ENCODE assay signal across 17 cellular contexts in genomic region chr1:1531947-1532346, GRCh38. TPM values are rescaled to one million over a fixed set of nuclear protein-coding genes. Genes with fewer than 3 reads are reported as not detected.
DNase-seq lines count a peak whose midpoint lies in the region; ATAC-seq and TF ChIP-seq lines count a peak whose summit lies in the region.
"Had no signal": no experiment of that assay in that cellular context is flagged by ENCODE, and none has a peak within 500 bp of the region (broad histone marks: within the 10 kb centered on the region; RNA-seq: fewer than 3 reads in every experiment).

No MANE protein-coding gene starts in this region.

- H3K27me3 Mint-ChIP-seq in endothelial cell (ENCODE audit: unreplicated experiment), result peaks cover 4% of the 10 kb centered on the region
- no peaks in the 10 kb centered on the region for H3K27me3 Mint-ChIP-seq in stimulated activated naive B cell treated with anti-CD40 and anti-IgM and Interleukin-4, amounts not matched to agents 10 μg/mL and 1 μg/mL and 100 μg/mL, for 72 hours
- H3K27me3 Mint-ChIP-seq: CD4-positive, alpha-beta memory T cell had no signal

- H3K27ac Mint-ChIP-seq in endothelial cell (ENCODE audit: unreplicated experiment), result peak overlapping the region; percentile 4
- peak overlapping the region; percentile 65 for H3K27ac Mint-ChIP-seq in stimulated activated naive B cell treated with anti-CD40 and anti-IgM and Interleukin-4, amounts not matched to agents 10 μg/mL and 1 μg/mL and 100 μg/mL, for 72 hours
- H3K27ac Mint-ChIP-seq: CD4-positive, alpha-beta memory T cell; HFFc6 had no signal

- peaks cover 11% of the 10 kb centered on the region for H3K36me3 Mint-ChIP-seq in endothelial cell (ENCODE audit: low read depth, unreplicated experiment)
- peaks cover 45% of the 10 kb centered on the region in 2 donors for H3K36me3 Mint-ChIP-seq in stimulated activated naive B cell treated with anti-CD40 and anti-IgM and Interleukin-4, amounts not matched to agents 10 μg/mL and 1 μg/mL and 100 μg/mL, for 72 hours

- H3K4me3 Mint-ChIP-seq in endothelial cell (ENCODE audit: unreplicated experiment), result peak overlapping the region; percentile 67
- no peak overlapping the region for H3K4me3 Mint-ChIP-seq in stimulated activated naive B cell treated with anti-CD40 and anti-IgM and Interleukin-4, amounts not matched to agents 10 μg/mL and 1 μg/mL and 100 μg/mL, for 72 hours
- H3K4me3 Mint-ChIP-seq: CD14-positive monocyte; CD4-positive, alpha-beta memory T cell; HFFc6 had no signal

- H3K9me3 Mint-ChIP-seq in endothelial cell (ENCODE audit: unreplicated experiment), result peaks cover 5% of the 10 kb centered on the region
- peaks cover 4 to 6% of the 10 kb centered on the region in 2 donors for H3K9me3 Mint-ChIP-seq in stimulated activated naive B cell treated with anti-CD40 and anti-IgM and Interleukin-4, amounts not matched to agents 10 μg/mL and 1 μg/mL and 100 μg/mL, for 72 hours

- no peak for TF ChIP-seq CTCF in endothelial cell (IDR thresholded peaks at IDR 0.05; ENCODE audit: unreplicated experiment)

- DNase-seq in DMS53 (lab: John Stamatoyannopoulos, UW) (peak; percentile 22), DMS53 treated with DMSO at 0.1 percent for 48 hours (lab: John Stamatoyannopoulos, UW; ENCODE audit: unreplicated experiment) (no peak), NAMALWA (ENCODE audit: low spot score) (peak; percentile 31), endothelial cell (ENCODE audit: low spot score) (no peak), H7 (no peak), HCEC 1CT (no peak), middle frontal gyrus (ENCODE audit: extremely low spot score, low spot score) (no peak)
- DNase-seq in stimulated activated naive B cell treated with anti-CD40 and anti-IgM and Interleukin-4, amounts not matched to agents 10 μg/mL and 1 μg/mL and 100 μg/mL, for 72 hours, result no peak
- DNase-seq: CD4-positive, alpha-beta memory T cell; DMS153; DND-41; EL; HFFc6 had no signal

- ATAC-seq in stimulated activated naive B cell treated with anti-CD40 and anti-IgM and Interleukin-4, amounts not matched to agents 10 μg/mL and 1 μg/mL and 100 μg/mL, for 72 hours (replicated peaks), result no peak
- ATAC-seq: A549 had no signal

- H3K4me3 ChIP-seq in H7 (ENCODE audit: insufficient read depth, low read depth, low read length), result no peak overlapping the region
- H3K4me3 ChIP-seq: A549, BLaER1, HAP-1 had no signal

- H3K36me3 ChIP-seq in H7 (replicated peaks; ENCODE audit: control insufficient read depth, insufficient read depth, low read length), result peaks cover 3% of the 10 kb centered on the region

- H3K4me1 Mint-ChIP-seq in endothelial cell (ENCODE audit: unreplicated experiment), result no peaks in the 10 kb centered on the region
- no peaks in the 10 kb centered on the region for H3K4me1 Mint-ChIP-seq in stimulated activated naive B cell treated with anti-CD40 and anti-IgM and Interleukin-4, amounts not matched to agents 10 μg/mL and 1 μg/mL and 100 μg/mL, for 72 hours
- H3K4me1 Mint-ChIP-seq: CD4-positive, alpha-beta memory T cell had no signal

- no peaks in the 10 kb centered on the region for H3K27me3 ChIP-seq in H7 (ENCODE audit: control insufficient read depth, insufficient read depth, low read length)
- H3K27me3 ChIP-seq: BLaER1 had no signal

RNA-seq across cellular contexts. Expression of gene TMEM240, which starts 8.5 kb away (rescaled TPM):
- total RNA-seq in endothelial cell (ENCODE audit: unreplicated experiment), result 6.6 TPM
- 13.6 and 14.3 TPM in 2 replicates for total RNA-seq in H7 (2014; rRNA removed; shearing (Covaris generic))

RNA-seq across cellular contexts. Expression of gene ATAD3A, which starts 20.0 kb away (rescaled TPM):
- 30.4 TPM for total RNA-seq in endothelial cell (ENCODE audit: unreplicated experiment)
- 105 and 113 TPM in 2 replicates for total RNA-seq in H7 (2014; rRNA removed; shearing (Covaris generic))

RNA-seq across cellular contexts. Expression of gene SSU72, which starts 42.7 kb away (rescaled TPM):
- 114 TPM for total RNA-seq in endothelial cell (ENCODE audit: unreplicated experiment)
- 80.7 and 94.3 TPM in 2 replicates for total RNA-seq in H7 (2014; rRNA removed; shearing (Covaris generic))

Comparison
In these comparisons a context has a peak if more than half of its experiments do, and no peak if none do; other contexts are left out.
1. DNase-seq: peak in DMS53 (single experiment) and NAMALWA (single experiment); none in DMS53 treated with DMSO at 0.1 percent for 48 hours (single experiment), endothelial cell (single experiment), stimulated activated naive B cell treated with anti-CD40 and anti-IgM and Interleukin-4, amounts not matched to agents 10 μg/mL and 1 μg/mL and 100 μg/mL, for 72 hours (single experiment), H7 (single experiment), HCEC 1CT (single experiment) and middle frontal gyrus (single experiment).